ENCODE assay signal across 22 cellular contexts in genomic region chr17:40824015-40824832, GRCh38. TPM values are rescaled to one million over a fixed set of nuclear protein-coding genes. Genes with fewer than 3 reads are reported as not detected.
A peak's percentile ranks its signal among the peaks of the same experiment; 100 is the strongest.
DNase-seq lines count a peak whose midpoint lies in the region; ATAC-seq and TF ChIP-seq lines count a peak whose summit lies in the region.
"Had no signal": no experiment of that assay in that cellular context is flagged by ENCODE, and none has a peak within 500 bp of the region (broad histone marks: within the 10 kb centered on the region; RNA-seq: fewer than 3 reads in every experiment).

No MANE protein-coding gene starts in this region.

- no peak for TF ChIP-seq CTCF in mammary epithelial cell (conservative IDR thresholded peaks at IDR 0.05 in 1 of 2, IDR thresholded peaks at IDR 0.05 in 1 of 2; ENCODE audit: extremely low read depth in 1 of 2, insufficient read depth in 1 of 2, low read depth in 1 of 2, low read length in 2 of 2)

- CTCF ChIA-PET in mammary epithelial cell (lab: Charles Lee; ENCODE audit: low non-redundant PET), result no interaction called here
- CTCF ChIA-PET in activated CD4-positive, alpha-beta T cell treated with anti-CD3 and anti-CD28 coated beads for 36 hours (lab: Charles Lee), result interaction anchor here (0.8 kb wide), 1 partner anchor 839 kb away, joined by 3 read pairs; no protein-coding TSS in a partner anchor

- H2AFZ ChIP-seq in mammary epithelial cell (ENCODE audit: low read depth, low read length), result no peak overlapping the region
- H2AFZ ChIP-seq: GM23338 had no signal

- intact Hi-C loops in mammary epithelial cell (cut with micrococcal nuclease), result no loop called here
- intact Hi-C loops in activated CD4-positive, alpha-beta T cell treated with anti-CD3 and anti-CD28 coated beads for 36 hours (cut with DNase I, micrococcal nuclease), result no loop called here

- in situ Hi-C loops in mammary epithelial cell (cut with MboI; ENCODE audit: low sequenced_read_pairs in 2 of 2), result no loop called here

- H3K27ac Mint-ChIP-seq in T-helper 2 cell treated with Interferon-gamma antibody and Interleukin-4, amounts not matched to agents 5 μg/mL and 100 μg/mL, for 36 hours, result peak overlapping the region; percentile 13
- no peak overlapping the region for H3K27ac Mint-ChIP-seq in activated CD4-positive, alpha-beta T cell treated with anti-CD3 and anti-CD28 coated beads for 36 hours
- H3K27ac Mint-ChIP-seq: CD4-positive, CD25-positive, alpha-beta regulatory T cell; GM23338; HFFc6 had no signal

- no TSS peak for BruUV-seq in mammary epithelial cell (replicated peaks; lab: Mats Ljungman, UMichigan)

- peaks cover 16% of the 10 kb centered on the region for H3K36me3 Mint-ChIP-seq in T-helper 2 cell treated with Interferon-gamma antibody and Interleukin-4, amounts not matched to agents 5 μg/mL and 100 μg/mL, for 36 hours (ENCODE audit: low read depth)
- H3K36me3 Mint-ChIP-seq in activated CD4-positive, alpha-beta T cell treated with anti-CD3 and anti-CD28 coated beads for 36 hours (ENCODE audit: low read depth), result peaks cover 12% of the 10 kb centered on the region

- no peak overlapping the region for H3K4me3 Mint-ChIP-seq in T-helper 2 cell treated with Interferon-gamma antibody and Interleukin-4, amounts not matched to agents 5 μg/mL and 100 μg/mL, for 36 hours
- no peak overlapping the region for H3K4me3 Mint-ChIP-seq in activated CD4-positive, alpha-beta T cell treated with anti-CD3 and anti-CD28 coated beads for 36 hours
- H3K4me3 Mint-ChIP-seq: CD4-positive, CD25-positive, alpha-beta regulatory T cell; CD8-positive, alpha-beta memory T cell; GM23338; HFFc6 had no signal

- H3K27me3 Mint-ChIP-seq in T-helper 2 cell treated with Interferon-gamma antibody and Interleukin-4, amounts not matched to agents 5 μg/mL and 100 μg/mL, for 36 hours (ENCODE audit: low read depth), result no peaks in the 10 kb centered on the region
- peaks cover 2% of the 10 kb centered on the region for H3K27me3 Mint-ChIP-seq in activated CD4-positive, alpha-beta T cell treated with anti-CD3 and anti-CD28 coated beads for 36 hours

- H3K4me3 ChIP-seq in mammary epithelial cell (replicated peaks in 1 of 3; ENCODE audit: insufficient read depth in 1 of 3, low read depth in 2 of 3, low read length in 3 of 3), result no peak overlapping the region
- H3K4me3 ChIP-seq: GM23338 had no signal

- no peak for ATAC-seq in activated CD4-positive, alpha-beta T cell treated with anti-CD3 and anti-CD28 coated beads for 36 hours
- ATAC-seq: GM23338 had no signal

- WGBS in mammary epithelial cell (ENCODE audit: low coverage, missing lambda C conversion rate), result 94% methylated on average over 1 of the region's 1 CpG

- H3K9me3 ChIP-seq in mammary epithelial cell (replicated peaks; ENCODE audit: insufficient read depth, low read length), result no peaks in the 10 kb centered on the region
- H3K9me3 ChIP-seq: BE2C, Caco-2 had no signal

- H3K79me2 ChIP-seq in mammary epithelial cell (ENCODE audit: insufficient read depth, low read length), result peaks cover 24% of the 10 kb centered on the region

- no peak overlapping the region for H3K27ac ChIP-seq in mammary epithelial cell (ENCODE audit: insufficient read depth, low read depth, low read length)
- H3K27ac ChIP-seq: HL-60 had no signal

- no peaks in the 10 kb centered on the region for H4K20me1 ChIP-seq in mammary epithelial cell (ENCODE audit: insufficient read depth, low read length)

- H3K36me3 ChIP-seq in mammary epithelial cell (ENCODE audit: insufficient read depth, low read length), result no peaks in the 10 kb centered on the region
- H3K36me3 ChIP-seq: BE2C had no signal

- DNase-seq in T-helper 2 cell treated with Interferon-gamma antibody and Interleukin-4, amounts not matched to agents 5 μg/mL and 100 μg/mL, for 36 hours (ENCODE audit: low spot score), result no peak
- DNase-seq in T-helper 2 cell (no peak), NCI-H526 treated with DMSO at 0.1 percent for 48 hours (lab: John Stamatoyannopoulos, UW) (peak; percentile 14), mammary epithelial cell (peak; percentile 64), COLO829 (ENCODE audit: low spot score) (no peak), AG08395 (ENCODE audit: low spot score) (no peak)
- no peak for DNase-seq in activated CD4-positive, alpha-beta T cell treated with anti-CD3 and anti-CD28 coated beads for 36 hours
- DNase-seq: 8988T; BE2C; C1 segment of cervical spinal cord; Caco-2; CD4-positive, CD25-positive, alpha-beta regulatory T cell; CD8-positive, alpha-beta memory T cell; DND-41; EL; HCEC 1CT; HFFc6 had no signal

- H3K4me2 ChIP-seq in mammary epithelial cell (ENCODE audit: insufficient read depth, low read depth, low read length), result peak overlapping the region; percentile 15
- H3K4me2 ChIP-seq: GM23338 had no signal

- H3K9me3 Mint-ChIP-seq in T-helper 2 cell treated with Interferon-gamma antibody and Interleukin-4, amounts not matched to agents 5 μg/mL and 100 μg/mL, for 36 hours, result peaks cover 11% of the 10 kb centered on the region
- no peaks in the 10 kb centered on the region for H3K9me3 Mint-ChIP-seq in activated CD4-positive, alpha-beta T cell treated with anti-CD3 and anti-CD28 coated beads for 36 hours (ENCODE audit: low read depth)
- H3K9me3 Mint-ChIP-seq: GM23338, HFFc6 had no signal

- H3K9ac ChIP-seq in mammary epithelial cell (ENCODE audit: insufficient read depth, low read length), result no peak overlapping the region

- dilution Hi-C loops in mammary epithelial cell (cut with HindIII; ENCODE audit: low sequenced_read_pairs), result no loop called here

- H3K27me3 ChIP-seq in mammary epithelial cell (ENCODE audit: insufficient read depth, low read length), result no peaks in the 10 kb centered on the region
- H3K27me3 ChIP-seq: BE2C had no signal

- peaks cover 5% of the 10 kb centered on the region for H3K4me1 ChIP-seq in mammary epithelial cell (ENCODE audit: insufficient read depth, low read length)
- H3K4me1 ChIP-seq: BE2C had no signal

- H3K4me1 Mint-ChIP-seq in T-helper 2 cell treated with Interferon-gamma antibody and Interleukin-4, amounts not matched to agents 5 μg/mL and 100 μg/mL, for 36 hours (ENCODE audit: low read depth), result peaks cover 41% of the 10 kb centered on the region
- H3K4me1 Mint-ChIP-seq in activated CD4-positive, alpha-beta T cell treated with anti-CD3 and anti-CD28 coated beads for 36 hours, result peaks cover 30% of the 10 kb centered on the region

- POLR2A ChIA-PET in activated CD4-positive, alpha-beta T cell treated with anti-CD3 and anti-CD28 coated beads for 36 hours (lab: Charles Lee), result no interaction called here

RNA-seq across cellular contexts. Expression of gene KRT10, which starts 1.8 kb away (rescaled TPM):
- total RNA-seq in mammary epithelial cell, result 10 to 100 TPM in 1 of 2 donors, 1 to 10 TPM in 1; 2.8 to 56.8 TPM
- polyA plus RNA-seq in mammary epithelial cell, result 13.9 TPM
- polyA minus RNA-seq in mammary epithelial cell, result 13.4 TPM
- total RNA-seq in activated CD4-positive, alpha-beta T cell treated with anti-CD3 and anti-CD28 coated beads for 36 hours, result 10 to 100 TPM; 20.2 to 35.9 TPM

RNA-seq across cellular contexts. Expression of gene KRT28, which starts 24.5 kb away (rescaled TPM):
- not detected for total RNA-seq in mammary epithelial cell
- polyA plus RNA-seq in mammary epithelial cell, result not detected
- polyA minus RNA-seq in mammary epithelial cell, result not detected
- total RNA-seq in activated CD4-positive, alpha-beta T cell treated with anti-CD3 and anti-CD28 coated beads for 36 hours, result not detected
- total RNA-seq: A673; Caco-2; CD4-positive, CD25-positive, alpha-beta regulatory T cell; CD8-positive, alpha-beta memory T cell; G401; GM23338; HFFc6; HT1080 had no signal
- polyA plus RNA-seq: CD4-positive, CD25-positive, alpha-beta regulatory T cell; CD8-positive, alpha-beta memory T cell; GM23338 had no signal

RNA-seq across cellular contexts. Expression of gene KRT27, which starts 41.9 kb away (rescaled TPM):
- total RNA-seq in mammary epithelial cell, result not detected
- polyA plus RNA-seq in mammary epithelial cell, result 0.03 TPM
- not detected for polyA minus RNA-seq in mammary epithelial cell
- total RNA-seq in activated CD4-positive, alpha-beta T cell treated with anti-CD3 and anti-CD28 coated beads for 36 hours, result not detected
- total RNA-seq: A673; Caco-2; CD4-positive, CD25-positive, alpha-beta regulatory T cell; CD8-positive, alpha-beta memory T cell; G401; GM23338; HFFc6; HT1080 had no signal
- polyA plus RNA-seq: CD4-positive, CD25-positive, alpha-beta regulatory T cell; CD8-positive, alpha-beta memory T cell; GM23338 had no signal

RNA-seq across cellular contexts. Expression of gene KRT12, which starts 42.8 kb away (rescaled TPM):
- not detected for total RNA-seq in mammary epithelial cell
- not detected for polyA plus RNA-seq in mammary epithelial cell
- polyA minus RNA-seq in mammary epithelial cell, result not detected
- not detected for total RNA-seq in activated CD4-positive, alpha-beta T cell treated with anti-CD3 and anti-CD28 coated beads for 36 hours
- total RNA-seq: A673; Caco-2; CD4-positive, CD25-positive, alpha-beta regulatory T cell; CD8-positive, alpha-beta memory T cell; G401; GM23338; HFFc6; HT1080 had no signal
- polyA plus RNA-seq: CD4-positive, CD25-positive, alpha-beta regulatory T cell; CD8-positive, alpha-beta memory T cell; GM23338 had no signal

RNA-seq across cellular contexts. Expression of gene KRT26, which starts 52.2 kb away (rescaled TPM):
- not detected for total RNA-seq in mammary epithelial cell
- not detected for polyA plus RNA-seq in mammary epithelial cell
- polyA minus RNA-seq in mammary epithelial cell, result not detected
- total RNA-seq in activated CD4-positive, alpha-beta T cell treated with anti-CD3 and anti-CD28 coated beads for 36 hours, result not detected
- total RNA-seq: A673; Caco-2; CD4-positive, CD25-positive, alpha-beta regulatory T cell; CD8-positive, alpha-beta memory T cell; G401; GM23338; HFFc6; HT1080 had no signal
- polyA plus RNA-seq: CD4-positive, CD25-positive, alpha-beta regulatory T cell; CD8-positive, alpha-beta memory T cell; GM23338 had no signal

Comparison
In these comparisons a context has a peak if more than half of its experiments do, and no peak if none do; other contexts are left out.
1. DNase-seq: peak in NCI-H526 treated with DMSO at 0.1 percent for 48 hours (single experiment) and mammary epithelial cell (single experiment); none in T-helper 2 cell treated with Interferon-gamma antibody and Interleukin-4, amounts not matched to agents 5 μg/mL and 100 μg/mL, for 36 hours (single experiment), T-helper 2 cell (0 of 5), activated CD4-positive, alpha-beta T cell treated with anti-CD3 and anti-CD28 coated beads for 36 hours (single experiment), COLO829 (single experiment) and AG08395 (single experiment).